Comparison of ENCODE assay signal across 8 cellular contexts in the genomic region with DNA sequence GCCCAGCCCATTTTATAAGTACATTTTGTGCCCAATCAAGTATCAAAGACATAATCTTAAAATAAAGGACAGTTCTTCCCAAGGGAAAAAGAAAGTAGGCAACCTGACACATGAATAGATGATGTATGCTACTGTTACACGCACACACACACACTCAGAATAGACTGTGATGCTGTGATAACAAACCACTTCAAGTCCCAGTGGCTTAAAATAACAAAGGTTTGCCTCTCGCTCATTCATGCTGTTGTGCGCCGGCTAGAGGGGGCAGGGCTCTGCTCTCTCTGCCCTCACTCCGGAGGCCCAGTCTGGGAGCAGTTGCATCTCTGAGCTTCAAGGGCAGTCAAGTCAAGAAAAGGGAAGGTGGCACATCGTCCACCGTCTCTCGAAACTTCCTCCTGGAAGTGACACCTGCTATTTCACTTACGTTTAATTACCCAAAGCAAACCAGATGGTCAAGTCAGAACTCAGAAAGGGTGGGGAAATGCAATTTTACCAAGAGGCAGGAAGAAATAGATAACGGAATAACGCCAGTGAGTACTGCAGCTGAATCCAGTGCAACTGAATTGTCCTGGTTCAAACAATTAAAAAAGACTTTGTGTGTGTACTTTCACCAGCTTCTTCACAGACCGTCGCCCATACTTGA. TPM values are rescaled to one million over a fixed set of nuclear protein-coding genes. Genes with fewer than 3 reads are reported as not detected.
DNase-seq lines count a peak whose midpoint lies in the region; ATAC-seq and TF ChIP-seq lines count a peak whose summit lies in the region.

No MANE protein-coding gene starts in this region.

- TF ChIP-seq CTCF in endothelial cell (IDR thresholded peaks at IDR 0.05; ENCODE audit: unreplicated experiment) = no peak
- TF ChIP-seq CTCF in osteocyte (IDR thresholded peaks at IDR 0.05) = no peak

- ATAC-seq in HG03135 (IDR thresholded peaks at IDR 0.05; ENCODE audit: unreplicated experiment) = peak; percentile 76

- DNase-seq in CMK (ENCODE audit: low read depth) (peak; percentile 61), GM19238 (ENCODE audit: insufficient read length, low spot score) (peak; percentile 63), NOMO-1 treated with DMSO at 0.1 percent for 48 hours (lab: John Stamatoyannopoulos, UW; ENCODE audit: unreplicated experiment) (peak; percentile 100), endothelial cell (ENCODE audit: low spot score) (peak; percentile 31), osteocyte (ENCODE audit: extremely low spot score, unreplicated experiment) (no peak), cortex of kidney (lab: John Stamatoyannopoulos, UW) (no peak), DMS114 treated with DMSO at 0.1 percent for 48 hours (lab: John Stamatoyannopoulos, UW; ENCODE audit: unreplicated experiment) (no peak)

- H3K9me3 Mint-ChIP-seq in endothelial cell (ENCODE audit: unreplicated experiment) (no peaks in the 10 kb centered on the region), osteocyte (ENCODE audit: unreplicated experiment) (no peaks in the 10 kb centered on the region)

- H3K27me3 Mint-ChIP-seq in endothelial cell (ENCODE audit: unreplicated experiment) (no peaks in the 10 kb centered on the region), osteocyte (ENCODE audit: unreplicated experiment) (no peaks in the 10 kb centered on the region)

- no peaks in the 10 kb centered on the region for H3K36me3 Mint-ChIP-seq in endothelial cell (ENCODE audit: low read depth, unreplicated experiment)
- H3K36me3 Mint-ChIP-seq in osteocyte (ENCODE audit: unreplicated experiment) = no peaks in the 10 kb centered on the region

- H3K27ac Mint-ChIP-seq in endothelial cell (ENCODE audit: unreplicated experiment) (no peak overlapping the region), osteocyte (ENCODE audit: unreplicated experiment) (peak overlapping the region; percentile 74)

- H3K4me3 Mint-ChIP-seq in endothelial cell (ENCODE audit: unreplicated experiment) = no peak overlapping the region
- H3K4me3 Mint-ChIP-seq in osteocyte (ENCODE audit: unreplicated experiment) = no peak overlapping the region

- H3K4me1 Mint-ChIP-seq in endothelial cell (ENCODE audit: unreplicated experiment) = peaks cover 12% of the 10 kb centered on the region
- peaks cover 28% of the 10 kb centered on the region for H3K4me1 Mint-ChIP-seq in osteocyte (ENCODE audit: unreplicated experiment)

RNA-seq across cellular contexts. Expression of a gene that starts 43.3 kb away (rescaled TPM):
- total RNA-seq in endothelial cell (ENCODE audit: unreplicated experiment) (7.0 TPM), osteocyte (0.83 and 0.94 TPM in 2 replicates)

Comparison
In these comparisons a context has a peak if more than half of its experiments do, and no peak if none do; other contexts are left out.
1. DNase-seq: peak in CMK (single experiment), GM19238 (single experiment), NOMO-1 treated with DMSO at 0.1 percent for 48 hours (single experiment) and endothelial cell (single experiment); none in osteocyte (single experiment), cortex of kidney (single experiment) and DMS114 treated with DMSO at 0.1 percent for 48 hours (single experiment).